ENCODE assay signal across 15 cellular contexts in the genomic region with DNA sequence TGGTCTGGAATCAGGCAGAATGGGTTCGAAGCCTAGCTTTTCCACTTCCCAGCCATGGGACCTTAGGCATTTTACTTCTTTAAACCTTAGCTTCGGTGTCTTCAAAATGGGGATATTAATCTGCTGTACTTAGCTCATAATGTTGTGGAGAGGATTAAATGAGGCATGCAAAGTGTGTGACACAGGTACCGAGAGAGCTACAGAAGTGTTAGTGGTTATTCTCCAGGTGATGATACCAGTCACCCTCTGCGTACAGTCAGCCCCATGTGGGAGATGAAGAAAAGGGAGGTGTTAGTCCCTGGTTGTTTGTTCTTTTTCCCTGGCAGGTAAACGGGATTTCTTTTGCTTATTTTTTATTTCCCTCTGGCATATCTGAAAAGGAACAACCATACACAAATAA.
DNase-seq lines count a peak whose midpoint lies in the region; ATAC-seq lines count a peak whose summit lies in the region.
"Had no signal": no experiment of that assay in that cellular context is flagged by ENCODE, and none has a peak within 500 bp of the region (broad histone marks: within the 10 kb centered on the region; RNA-seq: fewer than 3 reads in every experiment).

No MANE protein-coding gene starts in this region.

- H3K36me3 Mint-ChIP-seq in activated T-cell treated with anti-CD3 and anti-CD28 coated beads, Interleukin-2, amount 50 U/mL, for 4 hours (ENCODE audit: insufficient read depth), result no peaks in the 10 kb centered on the region
- H3K36me3 Mint-ChIP-seq in activated T-helper 17 cell treated with anti-CD3 and anti-CD28 coated beads, Interleukin-2, amount 50 U/mL, for 72 hours (ENCODE audit: low read depth), result no peaks in the 10 kb centered on the region
- no peaks in the 10 kb centered on the region for H3K36me3 Mint-ChIP-seq in activated CD8-positive, alpha-beta memory T cell treated with anti-CD3 and anti-CD28 coated beads, Interleukin-2, amount 10 ng/mL, durations not matched to agents 7 days and 5 days
- H3K36me3 Mint-ChIP-seq: CD4-positive, CD25-positive, alpha-beta regulatory T cell had no signal

- no peak for DNase-seq in activated T-cell treated with anti-CD3 and anti-CD28 coated beads, Interleukin-2, amount 50 U/mL, for 4 hours
- no peak for DNase-seq in activated T-cell treated with anti-CD3 and anti-CD28 coated beads, Interleukin-2, amount 50 U/mL, for 48 hours
- peak; percentile 65 for DNase-seq in kidney tubule cell (ENCODE audit: low spot score)
- DNase-seq in T-helper 1 cell, result no peak
- DNase-seq in activated CD8-positive, alpha-beta memory T cell treated with anti-CD3 and anti-CD28 coated beads, Interleukin-2, amount 10 ng/mL, durations not matched to agents 7 days and 5 days, result no peak
- DNase-seq: ACHN; CD4-positive, CD25-positive, alpha-beta regulatory T cell; DMS79; Kasumi-1; NCI-H2029; NCI-H345; SIG-M5 had no signal

- peaks cover 5% of the 10 kb centered on the region for H3K27me3 Mint-ChIP-seq in activated T-cell treated with anti-CD3 and anti-CD28 coated beads, Interleukin-2, amount 50 U/mL, for 4 hours (ENCODE audit: low read depth)
- no peaks in the 10 kb centered on the region for H3K27me3 Mint-ChIP-seq in activated T-helper 17 cell treated with anti-CD3 and anti-CD28 coated beads, Interleukin-2, amount 50 U/mL, for 72 hours
- H3K27me3 Mint-ChIP-seq in activated CD8-positive, alpha-beta memory T cell treated with anti-CD3 and anti-CD28 coated beads, Interleukin-2, amount 10 ng/mL, durations not matched to agents 7 days and 5 days, result peaks cover 12% of the 10 kb centered on the region
- H3K27me3 Mint-ChIP-seq: CD4-positive, CD25-positive, alpha-beta regulatory T cell had no signal

- peak; percentile 38 to 39 for ATAC-seq in activated T-cell treated with anti-CD3 and anti-CD28 coated beads, Interleukin-2, amount 50 U/mL, for 4 hours
- ATAC-seq in activated T-helper 17 cell treated with anti-CD3 and anti-CD28 coated beads, Interleukin-2, amount 50 U/mL, for 72 hours (replicated peaks), result peak; percentile 44
- no peak for ATAC-seq in activated CD8-positive, alpha-beta memory T cell treated with anti-CD3 and anti-CD28 coated beads, Interleukin-2, amount 10 ng/mL, durations not matched to agents 7 days and 5 days
- no peak for ATAC-seq in HG03025 (IDR thresholded peaks at IDR 0.05; ENCODE audit: low FRiP score, unreplicated experiment)
- ATAC-seq: HepG2 had no signal

- peaks cover 13% of the 10 kb centered on the region for H3K4me1 Mint-ChIP-seq in activated T-cell treated with anti-CD3 and anti-CD28 coated beads, Interleukin-2, amount 50 U/mL, for 4 hours (ENCODE audit: low read depth)
- no peaks in the 10 kb centered on the region for H3K4me1 Mint-ChIP-seq in activated T-helper 17 cell treated with anti-CD3 and anti-CD28 coated beads, Interleukin-2, amount 50 U/mL, for 72 hours
- peaks cover 21% of the 10 kb centered on the region for H3K4me1 Mint-ChIP-seq in activated CD8-positive, alpha-beta memory T cell treated with anti-CD3 and anti-CD28 coated beads, Interleukin-2, amount 10 ng/mL, durations not matched to agents 7 days and 5 days

- no peak overlapping the region for H3K27ac Mint-ChIP-seq in activated T-helper 17 cell treated with anti-CD3 and anti-CD28 coated beads, Interleukin-2, amount 50 U/mL, for 72 hours
- no peak overlapping the region for H3K27ac Mint-ChIP-seq in activated CD8-positive, alpha-beta memory T cell treated with anti-CD3 and anti-CD28 coated beads, Interleukin-2, amount 10 ng/mL, durations not matched to agents 7 days and 5 days

- CTCF ChIA-PET in activated CD8-positive, alpha-beta memory T cell treated with anti-CD3 and anti-CD28 coated beads, Interleukin-2, amount 10 ng/mL, durations not matched to agents 7 days and 5 days (lab: Charles Lee), result interaction anchor here (1.4 to 1.6 kb wide), 3 partner anchors 16 to 212 kb away, joined by 3 to 4 read pairs (median 3); partner anchors contain the start of gene PHLDA1

- H3K9me3 Mint-ChIP-seq in activated T-cell treated with anti-CD3 and anti-CD28 coated beads, Interleukin-2, amount 50 U/mL, for 4 hours, result no peaks in the 10 kb centered on the region
- no peaks in the 10 kb centered on the region for H3K9me3 Mint-ChIP-seq in activated T-helper 17 cell treated with anti-CD3 and anti-CD28 coated beads, Interleukin-2, amount 50 U/mL, for 72 hours
- no peaks in the 10 kb centered on the region for H3K9me3 Mint-ChIP-seq in activated CD8-positive, alpha-beta memory T cell treated with anti-CD3 and anti-CD28 coated beads, Interleukin-2, amount 10 ng/mL, durations not matched to agents 7 days and 5 days (ENCODE audit: low read depth)
- H3K9me3 Mint-ChIP-seq: CD4-positive, CD25-positive, alpha-beta regulatory T cell had no signal

- no peak overlapping the region for H3K4me3 Mint-ChIP-seq in activated T-cell treated with anti-CD3 and anti-CD28 coated beads, Interleukin-2, amount 50 U/mL, for 4 hours
- H3K4me3 Mint-ChIP-seq in activated T-helper 17 cell treated with anti-CD3 and anti-CD28 coated beads, Interleukin-2, amount 50 U/mL, for 72 hours, result no peak overlapping the region
- no peak overlapping the region for H3K4me3 Mint-ChIP-seq in activated CD8-positive, alpha-beta memory T cell treated with anti-CD3 and anti-CD28 coated beads, Interleukin-2, amount 10 ng/mL, durations not matched to agents 7 days and 5 days
- H3K4me3 Mint-ChIP-seq: CD4-positive, CD25-positive, alpha-beta regulatory T cell had no signal

Comparison
In these comparisons a context has a peak if more than half of its experiments do, and no peak if none do; other contexts are left out.
1. ATAC-seq: peak in activated T-cell treated with anti-CD3 and anti-CD28 coated beads, Interleukin-2, amount 50 U/mL, for 4 hours (2 of 2) and activated T-helper 17 cell treated with anti-CD3 and anti-CD28 coated beads, Interleukin-2, amount 50 U/mL, for 72 hours (single experiment); none in activated CD8-positive, alpha-beta memory T cell treated with anti-CD3 and anti-CD28 coated beads, Interleukin-2, amount 10 ng/mL, durations not matched to agents 7 days and 5 days (single experiment) and HG03025 (single experiment).